8 cellular contexts compared by ENCODE assay signal in genomic region chr15:64825431-64826294, GRCh38. TPM values are rescaled to one million over a fixed set of nuclear protein-coding genes. Genes with fewer than 3 reads are reported as not detected.
A peak's percentile ranks its signal among the peaks of the same experiment; 100 is the strongest.
DNase-seq lines count a peak whose midpoint lies in the region; TF ChIP-seq lines count a peak whose summit lies in the region.

Gene PIF1, minus strand, starts transcription at chr15:64825647. Its CDS starts 1,312 bp downstream, at chr15:64824335.

- in situ Hi-C loops in SK-MEL-5 (cut with HindIII; ENCODE audit: low pct_unique_long_range_greater_than_20kb, low sequenced_read_pairs) = no loop called here

- H3K9me3 ChIP-seq in neuronal stem cell (replicated peaks in 1 of 2; ENCODE audit: control insufficient read depth in 2 of 2, insufficient read depth in 1 of 2, low read depth in 1 of 2, low read length in 2 of 2) (peaks cover 0 to 1% of the 10 kb centered on the region in 2 donors), subcutaneous abdominal adipose tissue (ENCODE audit: control insufficient read depth in 5 of 5, low read length in 5 of 5) (no peaks in the 10 kb centered on the region)

- DNase-seq in GM04504 (ENCODE audit: low read depth) = peak; percentile 97
- DNase-seq in HFFc6 = peak; percentile 99
- peak; percentile 99 for DNase-seq in NAMALWA (ENCODE audit: low spot score)
- DNase-seq in SK-MEL-5 (ENCODE audit: low read depth, low spot score) = peak; percentile 98
- peak in 3 of 4 experiments; percentile 31 to 66 (median 65) for DNase-seq in activated naive CD4-positive, alpha-beta T cell (lab: John Stamatoyannopoulos, UW)
- peak; percentile 98 for DNase-seq in foreskin melanocyte
- peak; percentile 98 for DNase-seq in neuronal stem cell (ENCODE audit: low spot score)

- H3K4me3 ChIP-seq in neuronal stem cell (ENCODE audit: low read length in 2 of 2) (peak within 1 kb of the TSS; percentile 79 to 94), subcutaneous abdominal adipose tissue (ENCODE audit: low read depth in 1 of 5, low read length in 5 of 5) (peak within 1 kb of the TSS; percentile 62 to 83 (median 70))

- H2BK120ac ChIP-seq in neuronal stem cell (ENCODE audit: low read depth, low read length) = no peak within 1 kb of the TSS

- H3K18ac ChIP-seq in neuronal stem cell (ENCODE audit: low read length) = peak within 1 kb of the TSS; percentile 44

- H3K14ac ChIP-seq in neuronal stem cell (ENCODE audit: low read length) = no peak within 1 kb of the TSS

- H3K36me3 ChIP-seq in neuronal stem cell (replicated peaks in 1 of 2; ENCODE audit: control insufficient read depth in 2 of 2, insufficient read depth in 2 of 2, low read length in 2 of 2) = peaks cover 15 to 26% of the 10 kb centered on the region in 2 donors
- no peaks in the 10 kb centered on the region for H3K36me3 ChIP-seq in subcutaneous abdominal adipose tissue (ENCODE audit: control insufficient read depth in 5 of 5, insufficient read depth in 5 of 5, low read length in 5 of 5)

- H3K23ac ChIP-seq in neuronal stem cell (ENCODE audit: low read depth, low read length, poor library complexity) = no peak within 1 kb of the TSS

- peaks cover 2% of the 10 kb centered on the region; the same call in 1 of the 2 replicates for H3K36me3 Mint-ChIP-seq in HFFc6 (ENCODE audit: low read depth)

- peaks cover 5% of the 10 kb centered on the region; the same call in 1 of the 2 replicates for H3K27me3 Mint-ChIP-seq in HFFc6 (ENCODE audit: insufficient read depth)

- H3K4me1 ChIP-seq in neuronal stem cell (ENCODE audit: control insufficient read depth in 2 of 2, insufficient read depth in 1 of 2, low read depth in 1 of 2, low read length in 2 of 2) (peaks cover 5 to 8% of the 10 kb centered on the region in 2 donors), subcutaneous abdominal adipose tissue (ENCODE audit: control insufficient read depth in 5 of 5, insufficient read depth in 5 of 5, low read length in 5 of 5) (peaks cover 8 to 38% (median 32%) of the 10 kb centered on the region in 5 donors)

- H3K9me3 Mint-ChIP-seq in HFFc6 = no peaks in the 10 kb centered on the region

- H2BK12ac ChIP-seq in neuronal stem cell (ENCODE audit: low read length) = no peak within 1 kb of the TSS

- peak within 1 kb of the TSS; percentile 88 for H2AFZ ChIP-seq in neuronal stem cell (ENCODE audit: low read length)

- H3K4me3 Mint-ChIP-seq in HFFc6 = peak within 1 kb of the TSS; percentile 95

- peak within 1 kb of the TSS; percentile 84 for H3K4me2 ChIP-seq in neuronal stem cell (ENCODE audit: insufficient read depth, low read length, poor library complexity, severe bottlenecking)

- H3K4me1 Mint-ChIP-seq in HFFc6 (ENCODE audit: low read depth) = peaks cover 27% of the 10 kb centered on the region

- H3K27ac ChIP-seq in neuronal stem cell (replicated peaks; ENCODE audit: low read length) (peak within 1 kb of the TSS; percentile 75), subcutaneous abdominal adipose tissue (ENCODE audit: low read depth, low read length) (peak within 1 kb of the TSS; percentile 51)

- no peak within 1 kb of the TSS for H2BK15ac ChIP-seq in neuronal stem cell (ENCODE audit: low read length)

- H4K91ac ChIP-seq in neuronal stem cell (ENCODE audit: low read depth, low read length, poor library complexity) = no peak within 1 kb of the TSS

- H3K27ac Mint-ChIP-seq in HFFc6 = peak within 1 kb of the TSS; percentile 94

- no CpG with 5 or more reads among the region's 35 CpGs for WGBS in neuronal stem cell (ENCODE audit: extremely low coverage in 2 of 2, insufficient read length in 2 of 2, insufficient replicate concordance in 1 of 2), 2 donors

- H3K79me1 ChIP-seq in neuronal stem cell (ENCODE audit: low read depth, low read length) = no peaks in the 10 kb centered on the region

- TF ChIP-seq CTCF in HFFc6 (IDR thresholded peaks at IDR 0.05) = no peak

- H3K4ac ChIP-seq in neuronal stem cell (ENCODE audit: low read length) = no peak within 1 kb of the TSS

- peaks cover 0 to 4% (median 0%) of the 10 kb centered on the region in 3 experiments for H3K27me3 ChIP-seq in neuronal stem cell (ENCODE audit: control insufficient read depth in 3 of 3, insufficient read depth in 3 of 3, low read depth in 1 of 3, low read length in 3 of 3)
- no peaks in the 10 kb centered on the region for H3K27me3 ChIP-seq in subcutaneous abdominal adipose tissue (ENCODE audit: control insufficient read depth in 5 of 5, insufficient read depth in 4 of 5, low read length in 5 of 5)

- no peak within 1 kb of the TSS for H2BK5ac ChIP-seq in neuronal stem cell (ENCODE audit: low read length)

- H3K9ac ChIP-seq in neuronal stem cell (ENCODE audit: low read depth, low read length, poor library complexity) = peak within 1 kb of the TSS; percentile 78
- peak within 1 kb of the TSS; percentile 50 to 77 (median 62) for H3K9ac ChIP-seq in subcutaneous abdominal adipose tissue (ENCODE audit: low read length in 5 of 5)

- no peak within 1 kb of the TSS for H2AK5ac ChIP-seq in neuronal stem cell (ENCODE audit: low read depth, low read length)

- H4K8ac ChIP-seq in neuronal stem cell (ENCODE audit: low read depth, low read length) = no peak within 1 kb of the TSS

RNA-seq across cellular contexts. Expression of gene PIF1, which starts in this region (rescaled TPM):
- 10 to 100 TPM in 1 of 6 experiments, 1 to 10 TPM in 5; 4.0 to 10.7 (median 8.4) TPM for total RNA-seq in HFFc6 (2021; fragmentation: NEBNext Ultra II Directional; extraction: Animal tissue kit (Norgen Biotek cat#: 25700))
- total RNA-seq in SK-MEL-5 (2014; rRNA removed; shearing (Covaris generic)) = 7.0 and 9.3 TPM in 2 replicates
- 8.6 and 9.8 TPM in 2 replicates for polyA plus RNA-seq in SK-MEL-5 (2015; cell fraction: cytosol; rRNA removed)
- 84.2 and 87.6 TPM in 2 replicates for polyA plus RNA-seq in SK-MEL-5 (2015; cell fraction: nucleus; rRNA removed)
- polyA plus RNA-seq in neuronal stem cell (2013, experiment 1 of 2) = 38.9 TPM
- 36.9 TPM for polyA plus RNA-seq in neuronal stem cell (2013, experiment 2 of 2)

Comparison
In these comparisons a context has a peak if more than half of its experiments do, and no peak if none do; other contexts are left out.
1. Peak in every context shown above with its lines: DNase-seq, H3K4me3 ChIP-seq and H3K27ac ChIP-seq.